ENCODE assay signal across 21 cellular contexts in genomic region chr1:154584267-154584994, GRCh38. TPM values are rescaled to one million over a fixed set of nuclear protein-coding genes. Genes with fewer than 3 reads are reported as not detected.
DNase-seq lines count a peak whose midpoint lies in the region; ATAC-seq, FAIRE-seq and TF ChIP-seq lines count a peak whose summit lies in the region.
"Had no signal": no experiment of that assay in that cellular context is flagged by ENCODE, and none has a peak within 500 bp of the region (broad histone marks: within the 10 kb centered on the region; RNA-seq: fewer than 3 reads in every experiment).

No MANE protein-coding gene starts in this region.

- no TSS peak for BruUV-seq in GM12878 (replicated peaks; lab: Mats Ljungman, UMichigan)

- in situ Hi-C loops in GM12878 (cut with MboI) = no loop called here

- ATAC-seq in GM12878 (peak; percentile 40; the same call in 2 of the 3 replicates), aorta (ENCODE audit: low FRiP score) (no peak), GM18511 (IDR thresholded peaks at IDR 0.05; ENCODE audit: unreplicated experiment) (no peak)
- ATAC-seq: left lung, mucosa of descending colon had no signal

- H3K4me2 ChIP-seq in MM.1S (ENCODE audit: low read depth, low read length) (peak overlapping the region; percentile 4; the same call in 1 of the 2 replicates), GM12878 (ENCODE audit: control insufficient read depth, insufficient read depth) (no peak overlapping the region)
- H3K4me2 ChIP-seq: PC-9 had no signal

- H3K4me3 ChIP-seq in MM.1S (ENCODE audit: low read length) (no peak overlapping the region), GM12878 (no peak overlapping the region), sigmoid colon (no peak overlapping the region), aorta (ENCODE audit: low read length in 2 of 2) (no peak overlapping the region)
- H3K4me3 ChIP-seq: breast epithelium, dorsolateral prefrontal cortex, left lung, mucosa of descending colon, PC-9, right atrium auricular region, SJSA1, uterus had no signal

- CTCF ChIA-PET in GM10248 (lab: Yijun Ruan, JAX) (interaction anchor here (2.0 kb wide), 1 partner anchor 18 kb away, joined by 6 read pairs; the partner anchor contains the start of gene CHRNB2), GM12878 (lab: Yijun Ruan, JAX) (no interaction called here)

- 63% methylated on average over 9 of the region's 9 CpGs for WGBS in GM12878 (ENCODE audit: insufficient coverage, insufficient replicate concordance, low lambda C conversion rate, missing lambda C conversion rate)
- WGBS in sigmoid colon, 2 donors = 83% methylated on average over 9 of the region's 9 CpGs
- 73 to 79% methylated on average over 9 of the region's 9 CpGs for WGBS in aorta, 2 donors

- H3K9me3 ChIP-seq in MM.1S (replicated peaks; ENCODE audit: insufficient read depth, low read length) (no peaks in the 10 kb centered on the region), GM12878 (replicated peaks; ENCODE audit: control insufficient read depth, insufficient read depth, low read length) (no peaks in the 10 kb centered on the region), sigmoid colon (no peaks in the 10 kb centered on the region), aorta (ENCODE audit: control insufficient read depth, low read length) (no peaks in the 10 kb centered on the region)
- H3K9me3 ChIP-seq: breast epithelium, left lung, mucosa of descending colon, right atrium auricular region, SJSA1, uterus had no signal

- TF ChIP-seq CTCF in GM10248 (IDR thresholded peaks at IDR 0.05; ENCODE audit: control extremely low read depth, extremely low read depth, low read depth, missing control alignments) (peak; percentile 10), MM.1S (IDR thresholded peaks at IDR 0.05; ENCODE audit: low read length) (peak; percentile 56), GM12878 (IDR thresholded peaks at IDR 0.05 in 2 of 3, conservative IDR thresholded peaks at IDR 0.05 in 1 of 3; ENCODE audit: control insufficient read depth in 2 of 3, extremely low read depth in 1 of 3, insufficient read depth in 1 of 3, low read depth in 3 of 3, low read length in 3 of 3) (peak in 2 of 3 experiments; percentile 3 to 6; a peak in 1 of 6 replicates), sigmoid colon (IDR thresholded peaks at IDR 0.05) (no peak)

- no peaks in the 10 kb centered on the region for H3K9me2 ChIP-seq in MM.1S (replicated peaks; ENCODE audit: insufficient read depth, low read length)

- H2AFZ ChIP-seq in MM.1S (ENCODE audit: low read length) (no peak overlapping the region), GM12878 (ENCODE audit: control insufficient read depth, low read depth, low read length) (no peak overlapping the region)
- H2AFZ ChIP-seq: PC-9 had no signal

- peak; percentile 23; the same call in 1 of the 2 replicates for TF ChIP-seq RAD21 in GM12878 (IDR thresholded peaks at IDR 0.05; ENCODE audit: insufficient read depth, low read depth, low read length)

- RAD21 ChIA-PET in GM12878 (lab: Charles Lee; ENCODE audit: unreplicated experiment) = interaction anchor here (1.5 kb wide), 1 partner anchor 25 kb away, joined by 4 read pairs; no protein-coding TSS in a partner anchor

- DNase-seq in GM10248 (ENCODE audit: extremely low spot score) (no peak), MM.1S (peak; percentile 79), GM12878 (ENCODE audit: low read depth, low spot score) (no peak), sigmoid colon (no peak), aorta (no peak), glomerular visceral epithelial cell (ENCODE audit: extremely low spot score) (no peak)
- DNase-seq: activated CD4-positive, alpha-beta T cell treated with anti-CD3 and anti-CD28 coated beads for 1 hour; activated naive CD4-positive, alpha-beta T cell; AML-193; dorsolateral prefrontal cortex; erythroblast; KG1; left lung; PC-9; T1000; uterus had no signal

- SMC1A ChIA-PET in GM12878 (lab: Charles Lee; ENCODE audit: uncharacterized antibody, unreplicated experiment) = no interaction called here

- peak overlapping the region; percentile 47; the same call in 1 of the 2 replicates for H3K27ac ChIP-seq in MM.1S (ENCODE audit: low read length)
- no peak overlapping the region for H3K27ac ChIP-seq in GM12878 (ENCODE audit: control insufficient read depth, insufficient read depth)
- H3K27ac ChIP-seq in sigmoid colon = peak overlapping the region in 3 of 4 donors; percentile 1 to 47 (median 30)
- H3K27ac ChIP-seq in aorta (ENCODE audit: low read depth in 1 of 2, low read length in 2 of 2) = no peak overlapping the region
- H3K27ac ChIP-seq: breast epithelium, left lung, PC-9, SJSA1, uterus had no signal

- H3K4me1 ChIP-seq in MM.1S (ENCODE audit: low read length) (peaks cover 48% of the 10 kb centered on the region), GM12878 (ENCODE audit: control insufficient read depth, insufficient read depth, low read length) (peaks cover 12% of the 10 kb centered on the region), sigmoid colon (peaks cover 0 to 17% (median 10%) of the 10 kb centered on the region in 4 donors), aorta (ENCODE audit: control insufficient read depth in 1 of 2, insufficient read depth in 2 of 2, low read length in 2 of 2) (no peaks in the 10 kb centered on the region)
- H3K4me1 ChIP-seq: breast epithelium, left lung, SJSA1, uterus had no signal

- POLR2A ChIA-PET in GM10248 (lab: Yijun Ruan, JAX) = no interaction called here
- POLR2A ChIA-PET in GM12878 (lab: Charles Lee) = no interaction called here

- peaks cover 25% of the 10 kb centered on the region for H3F3A ChIP-seq in MM.1S (ENCODE audit: insufficient read depth, low read length)

- H4K20me1 ChIP-seq in MM.1S (ENCODE audit: insufficient read depth, low read length) (no peaks in the 10 kb centered on the region), GM12878 (ENCODE audit: control insufficient read depth, insufficient read depth) (peaks cover 9% of the 10 kb centered on the region; the same call in 1 of the 2 replicates)

- TF ChIP-seq EP300 in GM12878 (IDR thresholded peaks at IDR 0.05; ENCODE audit: borderline replicate concordance in 1 of 2, control insufficient read depth in 1 of 2, low read depth in 2 of 2, low read length in 2 of 2) = no peak
- TF ChIP-seq EP300 in sigmoid colon (IDR thresholded peaks at IDR 0.05) = no peak

- intact Hi-C loops in GM12878 (cut with micrococcal nuclease; ENCODE audit: unreplicated experiment) (no loop called here), sigmoid colon (cut with DNase I) (no loop called here), aorta (cut with DNase I) (no loop called here)

- H3K27me3 ChIP-seq in MM.1S (replicated peaks; ENCODE audit: insufficient read depth, low read length) = no peaks in the 10 kb centered on the region
- H3K27me3 ChIP-seq in GM12878 (replicated peaks in 1 of 2; ENCODE audit: control insufficient read depth in 2 of 2, insufficient read depth in 2 of 2, low read length in 1 of 2) = no peaks in the 10 kb centered on the region
- no peaks in the 10 kb centered on the region for H3K27me3 ChIP-seq in sigmoid colon
- no peaks in the 10 kb centered on the region for H3K27me3 ChIP-seq in aorta (ENCODE audit: control insufficient read depth in 1 of 2, insufficient read depth in 2 of 2, low read length in 1 of 2)
- H3K27me3 ChIP-seq: breast epithelium, dorsolateral prefrontal cortex, left lung, right atrium auricular region, SJSA1, uterus had no signal

- no peak overlapping the region; the same call in 1 of the 2 replicates for H3K9ac ChIP-seq in MM.1S (ENCODE audit: low read length)
- H3K9ac ChIP-seq in GM12878 (ENCODE audit: control insufficient read depth, insufficient read depth, low read length) = no peak overlapping the region

- peak; percentile 7 for FAIRE-seq in GM12878 (lab: Jason Lieb, UNC)

- peaks cover 56% of the 10 kb centered on the region for H3K36me3 ChIP-seq in MM.1S (replicated peaks; ENCODE audit: insufficient read depth, low read length)
- H3K36me3 ChIP-seq in GM12878 (ENCODE audit: control insufficient read depth in 2 of 2, insufficient read depth in 2 of 2, low read length in 1 of 2) = peaks cover 52 to 74% of the 10 kb centered on the region in 2 experiments
- peaks cover 53 to 100% (median 82%) of the 10 kb centered on the region in 4 donors for H3K36me3 ChIP-seq in sigmoid colon
- H3K36me3 ChIP-seq in aorta (ENCODE audit: control insufficient read depth in 1 of 2, insufficient read depth in 2 of 2, low read length in 1 of 2) = peaks cover 7 to 28% of the 10 kb centered on the region in 2 donors
- H3K36me3 ChIP-seq: uterus had no signal

- H3K79me2 ChIP-seq in MM.1S (ENCODE audit: low read length) (0 out of 2 replicates have a peak, but pooled peaks cover 14% of the 10 kb centered on the region), GM12878 (ENCODE audit: control insufficient read depth, insufficient read depth, low read length) (no peaks in the 10 kb centered on the region)

- TF ChIP-seq POLR2A in GM12878 (IDR thresholded peaks at IDR 0.05; ENCODE audit: low read depth, low read length) (no peak), sigmoid colon (IDR thresholded peaks at IDR 0.05) (no peak)

RNA-seq across cellular contexts. Expression of gene CHRNB2, which starts 16.9 kb away (rescaled TPM):
- 0.07 and 0.08 TPM in 2 replicates for total RNA-seq in GM12878 (2013; cell fraction: nucleolus; rRNA removed)
- total RNA-seq in GM12878 (2014; rRNA removed) (not detected in 2 replicates), GM12878 (2014; rRNA removed; fragmentation: Illumina TruSeq; extraction: Trizol) (not detected in 2 replicates), GM12878 (2021) (0.03 TPM in 1 of 2 replicates, not detected in the other), sigmoid colon (1 to 10 TPM in 2 of 4 donors, under 1 TPM in 2; under 0.01 to 1.7 (median 1.0) TPM), aorta (not detected)
- 0.10 TPM for polyA plus RNA-seq in GM12878 (2011; ENCODE audit: low read depth)
- polyA plus RNA-seq in GM12878 (2011; rRNA removed) (not detected in 2 replicates), GM12878 (2014; fragmentation: Illumina TruSeq; extraction: Trizol) (0.03 TPM in 1 of 2 replicates, not detected in the other), GM12878 (2014; fragmentation: Nextera tagmentation; extraction: Ambion mirVana) (not detected), GM12878 (2014; rRNA removed) (0.01 and 0.04 TPM in 2 replicates), GM12878 (2016; fragmentation: Nextera tagmentation; extraction: Ambion mirVana) (under 1 TPM in 1 of 2 experiments, not detected in 1; 0.11 TPM), sigmoid colon (under 1 TPM in 1 of 3 donors, not detected in 2; 0.31 TPM), aorta (under 1 TPM in 1 of 2 donors, not detected in 1; 0.08 TPM)
- 0.02 TPM in 1 of 2 replicates, not detected in the other for polyA plus RNA-seq in GM12878 (2011; cell fraction: cytosol; rRNA removed)
- 0.04 and 0.07 TPM in 2 replicates for polyA plus RNA-seq in GM12878 (2011; cell fraction: nucleus; rRNA removed)
- 0.08 and 0.10 TPM in 2 replicates for polyA plus RNA-seq in GM12878 (2012)
- polyA minus RNA-seq in GM12878 (2011; rRNA and poly(A)+ RNA removed) = 0.80 TPM in 1 of 2 replicates, not detected in the other
- not detected in 2 replicates for polyA minus RNA-seq in GM12878 (2011; cell fraction: cytosol; rRNA and poly(A)+ RNA removed)
- not detected in 2 replicates for polyA minus RNA-seq in GM12878 (2011; cell fraction: nucleus; rRNA and poly(A)+ RNA removed)
- total RNA-seq: PC-9, SJSA1 had no signal

RNA-seq across cellular contexts. Expression of gene ADAR, which starts 23.6 kb away (rescaled TPM):
- 255 and 274 TPM in 2 replicates for total RNA-seq in GM12878 (2013; cell fraction: nucleolus; rRNA removed)
- total RNA-seq in GM12878 (2014; rRNA removed) = 177 and 189 TPM in 2 replicates
- 174 and 179 TPM in 2 replicates for total RNA-seq in GM12878 (2014; rRNA removed; fragmentation: Illumina TruSeq; extraction: Trizol)
- 283 and 292 TPM in 2 replicates for total RNA-seq in GM12878 (2021)
- 115 TPM for polyA plus RNA-seq in GM12878 (2011; ENCODE audit: low read depth)
- polyA plus RNA-seq in GM12878 (2011; rRNA removed) = 369 and 413 TPM in 2 replicates
- 278 and 279 TPM in 2 replicates for polyA plus RNA-seq in GM12878 (2011; cell fraction: cytosol; rRNA removed)
- polyA plus RNA-seq in GM12878 (2011; cell fraction: nucleus; rRNA removed) = 453 and 565 TPM in 2 replicates
- 132 and 134 TPM in 2 replicates for polyA plus RNA-seq in GM12878 (2012)
- polyA plus RNA-seq in GM12878 (2014; fragmentation: Illumina TruSeq; extraction: Trizol) = 213 and 235 TPM in 2 replicates
- polyA plus RNA-seq in GM12878 (2014; fragmentation: Nextera tagmentation; extraction: Ambion mirVana) = 100 to 1,000 TPM in 1 of 2 experiments, 10 to 100 TPM in 1; 55.5 to 105 TPM
- 172 and 180 TPM in 2 replicates for polyA plus RNA-seq in GM12878 (2014; rRNA removed)
- 100 to 1,000 TPM; 160 to 169 TPM for polyA plus RNA-seq in GM12878 (2016; fragmentation: Nextera tagmentation; extraction: Ambion mirVana)
- polyA minus RNA-seq in GM12878 (2011; rRNA and poly(A)+ RNA removed) = 717 and 718 TPM in 2 replicates
- polyA minus RNA-seq in GM12878 (2011; cell fraction: cytosol; rRNA and poly(A)+ RNA removed) = 130 and 154 TPM in 2 replicates
- polyA minus RNA-seq in GM12878 (2011; cell fraction: nucleus; rRNA and poly(A)+ RNA removed) = 221 and 272 TPM in 2 replicates
- 100 to 1,000 TPM in 1 of 4 donors, 10 to 100 TPM in 3; 59.4 to 103 (median 69.7) TPM for total RNA-seq in sigmoid colon
- polyA plus RNA-seq in sigmoid colon = 10 to 100 TPM; 21.0 to 80.7 (median 38.6) TPM
- total RNA-seq in aorta = 100 to 1,000 TPM; 125 to 138 TPM
- polyA plus RNA-seq in aorta = 10 to 100 TPM; 22.9 to 33.7 TPM

RNA-seq across cellular contexts. Expression of gene UBE2Q1, which starts 26.0 kb away (rescaled TPM):
- 23.0 and 26.0 TPM in 2 replicates for total RNA-seq in GM12878 (2013; cell fraction: nucleolus; rRNA removed)
- total RNA-seq in GM12878 (2014; rRNA removed) = 30.3 and 33.6 TPM in 2 replicates
- total RNA-seq in GM12878 (2014; rRNA removed; fragmentation: Illumina TruSeq; extraction: Trizol) = 34.8 and 40.0 TPM in 2 replicates
- total RNA-seq in GM12878 (2021) = 79.1 and 82.6 TPM in 2 replicates
- polyA plus RNA-seq in GM12878 (2011; ENCODE audit: low read depth) = 151 TPM
- 23.5 and 25.1 TPM in 2 replicates for polyA plus RNA-seq in GM12878 (2011; rRNA removed)
- polyA plus RNA-seq in GM12878 (2011; cell fraction: cytosol; rRNA removed) = 14.7 and 17.2 TPM in 2 replicates
- polyA plus RNA-seq in GM12878 (2011; cell fraction: nucleus; rRNA removed) = 35.1 and 39.0 TPM in 2 replicates
- polyA plus RNA-seq in GM12878 (2012) = 48.0 and 59.0 TPM in 2 replicates
- polyA plus RNA-seq in GM12878 (2014; fragmentation: Illumina TruSeq; extraction: Trizol) = 63.9 and 75.3 TPM in 2 replicates
- polyA plus RNA-seq in GM12878 (2014; fragmentation: Nextera tagmentation; extraction: Ambion mirVana) = 10 to 100 TPM; 11.0 to 20.3 TPM
- 24.7 and 27.0 TPM in 2 replicates for polyA plus RNA-seq in GM12878 (2014; rRNA removed)
- polyA plus RNA-seq in GM12878 (2016; fragmentation: Nextera tagmentation; extraction: Ambion mirVana) = 1 to 10 TPM; 3.9 to 4.3 TPM
- 16.3 and 17.7 TPM in 2 replicates for polyA minus RNA-seq in GM12878 (2011; rRNA and poly(A)+ RNA removed)
- 14.3 and 20.0 TPM in 2 replicates for polyA minus RNA-seq in GM12878 (2011; cell fraction: cytosol; rRNA and poly(A)+ RNA removed)
- 20.2 and 20.4 TPM in 2 replicates for polyA minus RNA-seq in GM12878 (2011; cell fraction: nucleus; rRNA and poly(A)+ RNA removed)
- 10 to 100 TPM; 15.1 to 18.9 (median 16.3) TPM for total RNA-seq in sigmoid colon
- 10 to 100 TPM; 36.6 to 40.7 (median 37.7) TPM for polyA plus RNA-seq in sigmoid colon
- 10 to 100 TPM; 55.5 to 63.9 TPM for total RNA-seq in aorta
- 10 to 100 TPM; 25.5 to 34.4 TPM for polyA plus RNA-seq in aorta

Comparison
In these comparisons a context has a peak if more than half of its experiments do, and no peak if none do; other contexts are left out.
1. CTCF ChIP-seq: peak in GM10248 (single experiment), MM.1S (single experiment) and GM12878 (2 of 3); none in sigmoid colon (0 of 4).
2. H3K27ac ChIP-seq: peak in MM.1S (single experiment) and sigmoid colon (3 of 4); none in GM12878 (single experiment) and aorta (0 of 2).